18 cellular contexts compared by ENCODE assay signal in the genomic region with DNA sequence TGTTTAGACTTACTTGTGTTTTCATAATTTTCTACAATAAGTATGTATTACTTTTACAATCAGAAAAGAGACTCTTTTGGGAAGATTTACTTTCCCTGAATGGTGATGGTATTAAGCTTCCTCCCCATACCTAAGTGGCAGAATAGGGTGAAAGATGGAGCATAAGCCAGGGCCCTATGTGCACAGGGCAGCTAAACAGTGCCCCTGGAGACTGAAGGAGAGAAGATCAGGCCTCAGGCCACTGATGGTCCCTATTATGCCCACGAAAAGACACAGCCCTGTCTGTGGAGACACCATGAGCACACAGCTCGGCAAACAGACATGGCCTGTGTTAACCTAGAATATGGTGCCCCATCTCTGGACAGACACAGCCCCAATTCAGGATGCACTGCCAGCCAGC.
A peak's percentile ranks its signal among the peaks of the same experiment; 100 is the strongest.
DNase-seq lines count a peak whose midpoint lies in the region; ATAC-seq and TF ChIP-seq lines count a peak whose summit lies in the region.
"Had no signal": no experiment of that assay in that cellular context is flagged by ENCODE, and none has a peak within 500 bp of the region (broad histone marks: within the 10 kb centered on the region; RNA-seq: fewer than 3 reads in every experiment).

No MANE protein-coding gene starts in this region.

- H3K4me3 Mint-ChIP-seq in CD14-positive monocyte (no peak overlapping the region), endodermal cell (no peak overlapping the region)
- H3K4me3 Mint-ChIP-seq in naive thymus-derived CD4-positive, alpha-beta T cell = no peak overlapping the region

- H3K9me3 Mint-ChIP-seq in CD14-positive monocyte (peaks cover 3 to 8% (median 6%) of the 10 kb centered on the region in 7 donors), endodermal cell (peaks cover 8% of the 10 kb centered on the region)
- peaks cover 0 to 10% (median 4%) of the 10 kb centered on the region in 11 donors for H3K9me3 Mint-ChIP-seq in naive thymus-derived CD4-positive, alpha-beta T cell

- no peak for ATAC-seq in HG03565 (IDR thresholded peaks at IDR 0.05; ENCODE audit: unreplicated experiment)
- ATAC-seq in naive thymus-derived CD4-positive, alpha-beta T cell = no peak

- CTCF ChIA-PET in naive thymus-derived CD4-positive, alpha-beta T cell (lab: Charles Lee) = no interaction called here

- H3K27me3 Mint-ChIP-seq in CD14-positive monocyte (ENCODE audit: low read depth in 3 of 3) (peaks cover 0 to 2% (median 1%) of the 10 kb centered on the region in 3 donors), endodermal cell (ENCODE audit: insufficient read depth) (no peaks in the 10 kb centered on the region)
- H3K27me3 Mint-ChIP-seq in naive thymus-derived CD4-positive, alpha-beta T cell = peaks cover 0 to 7% (median 3%) of the 10 kb centered on the region in 5 donors

- H3K4me3 ChIP-seq in endodermal cell (ENCODE audit: low read length) (no peak overlapping the region), SJCRH30 (no peak overlapping the region)
- no peak overlapping the region for H3K4me3 ChIP-seq in naive thymus-derived CD4-positive, alpha-beta T cell (ENCODE audit: low read length)
- H3K4me3 ChIP-seq: MG63, SK-N-MC had no signal

- H3K36me3 Mint-ChIP-seq in CD14-positive monocyte (peaks cover 1 to 6% of the 10 kb centered on the region in 2 donors), endodermal cell (ENCODE audit: low read depth) (no peaks in the 10 kb centered on the region)
- no peaks in the 10 kb centered on the region for H3K36me3 Mint-ChIP-seq in naive thymus-derived CD4-positive, alpha-beta T cell

- H3K27me3 ChIP-seq in endodermal cell (ENCODE audit: control insufficient read depth, insufficient read depth, low read length, poor library complexity, severe bottlenecking) (no peaks in the 10 kb centered on the region), SJCRH30 (no peaks in the 10 kb centered on the region)
- no peaks in the 10 kb centered on the region for H3K27me3 ChIP-seq in naive thymus-derived CD4-positive, alpha-beta T cell (ENCODE audit: control insufficient read depth in 2 of 2, insufficient read depth in 2 of 2, low read length in 2 of 2)
- H3K27me3 ChIP-seq: MG63 had no signal

- no peaks in the 10 kb centered on the region for H3K9me3 ChIP-seq in endodermal cell (ENCODE audit: control insufficient read depth, low read length)
- no peaks in the 10 kb centered on the region for H3K9me3 ChIP-seq in naive thymus-derived CD4-positive, alpha-beta T cell (ENCODE audit: control insufficient read depth in 2 of 3, low read length in 3 of 3)
- no peaks in the 10 kb centered on the region for H3K9me3 ChIP-seq in SJCRH30 (replicated peaks)
- H3K9me3 ChIP-seq: Caco-2, MG63 had no signal

- POLR2A ChIA-PET in naive thymus-derived CD4-positive, alpha-beta T cell (lab: Charles Lee) = no interaction called here

- no peak for TF ChIP-seq CTCF in CD14-positive monocyte (IDR thresholded peaks at IDR 0.05)
- TF ChIP-seq CTCF in endodermal cell (conservative IDR thresholded peaks at IDR 0.05) = peak; percentile 50

- H3K4me1 ChIP-seq in endodermal cell (ENCODE audit: control insufficient read depth, insufficient read depth, low read length) (no peaks in the 10 kb centered on the region), SJCRH30 (no peaks in the 10 kb centered on the region)
- no peaks in the 10 kb centered on the region for H3K4me1 ChIP-seq in naive thymus-derived CD4-positive, alpha-beta T cell (ENCODE audit: control insufficient read depth in 2 of 2, insufficient read depth in 2 of 2, low read length in 2 of 2)
- H3K4me1 ChIP-seq: Caco-2 had no signal

- H3K4me1 Mint-ChIP-seq in CD14-positive monocyte (peaks cover 24% of the 10 kb centered on the region), endodermal cell (no peaks in the 10 kb centered on the region)
- no peaks in the 10 kb centered on the region for H3K4me1 Mint-ChIP-seq in naive thymus-derived CD4-positive, alpha-beta T cell

- intact Hi-C loops in CD14-positive monocyte (cut with micrococcal nuclease) = no loop called here
- intact Hi-C loops in naive thymus-derived CD4-positive, alpha-beta T cell (cut with micrococcal nuclease) = no loop called here

- H3K27ac Mint-ChIP-seq in CD14-positive monocyte = peak overlapping the region in 4 of 7 donors; percentile 13 to 85 (median 36)
- no peak overlapping the region for H3K27ac Mint-ChIP-seq in endodermal cell
- H3K27ac Mint-ChIP-seq in naive thymus-derived CD4-positive, alpha-beta T cell = no peak overlapping the region

- 83 to 88% methylated on average over 1 to 2 of the region's 2 CpGs for WGBS in endodermal cell (ENCODE audit: insufficient coverage in 1 of 2, insufficient read length in 1 of 2), 2 experiments

- no peak overlapping the region for H3K27ac ChIP-seq in endodermal cell (ENCODE audit: low read depth, low read length)
- no peak overlapping the region for H3K27ac ChIP-seq in naive thymus-derived CD4-positive, alpha-beta T cell (ENCODE audit: low read depth, low read length)
- no peak overlapping the region for H3K27ac ChIP-seq in SJCRH30
- H3K27ac ChIP-seq: C4-2B, HL-60, SK-N-MC had no signal

- DNase-seq in CD14-positive monocyte (ENCODE audit: low spot score) (no peak), HT-29 (ENCODE audit: low spot score) (peak; percentile 5), SW480 (ENCODE audit: low spot score) (peak; percentile 17), endodermal cell (no peak), SJCRH30 (no peak)
- DNase-seq in naive thymus-derived CD4-positive, alpha-beta T cell = no peak
- DNase-seq in stimulated activated CD4-positive, alpha-beta T cell treated with anti-CD3 and anti-CD28 coated beads, Interleukin-15, amount 100 ng/mL, for 24 hours = no peak
- DNase-seq: Caco-2, H7, NCI-H187 treated with DMSO at 0.1 percent for 48 hours, NCI-H2171, NCI-H446 treated with DMSO at 0.1 percent for 48 hours, NCI-H748 treated with DMSO at 0.1 percent for 48 hours had no signal

- H3K36me3 ChIP-seq in endodermal cell (ENCODE audit: control insufficient read depth, insufficient read depth, low read length) (no peaks in the 10 kb centered on the region), SJCRH30 (no peaks in the 10 kb centered on the region)
- no peaks in the 10 kb centered on the region for H3K36me3 ChIP-seq in naive thymus-derived CD4-positive, alpha-beta T cell (ENCODE audit: control insufficient read depth in 2 of 3, insufficient read depth in 3 of 3, low read length in 3 of 3)
- H3K36me3 ChIP-seq: MG63 had no signal

- no peak overlapping the region for H3K9ac ChIP-seq in endodermal cell (ENCODE audit: extremely low read depth, low read length, poor library complexity, severe bottlenecking)

Comparison
In these comparisons a context has a peak if more than half of its experiments do, and no peak if none do; other contexts are left out.
1. DNase-seq: peak in HT-29 (single experiment) and SW480 (single experiment); none in CD14-positive monocyte (single experiment), endodermal cell (single experiment), naive thymus-derived CD4-positive, alpha-beta T cell (0 of 9), stimulated activated CD4-positive, alpha-beta T cell treated with anti-CD3 and anti-CD28 coated beads, Interleukin-15, amount 100 ng/mL, for 24 hours (single experiment) and SJCRH30 (0 of 2).
2. H3K27ac Mint-ChIP-seq: peak in CD14-positive monocyte (4 of 7); none in endodermal cell (single experiment) and naive thymus-derived CD4-positive, alpha-beta T cell (0 of 9).